ENCODE assay signal across 27 cellular contexts in genomic region chr1:216290074-216290473, GRCh38.
"Had no signal": no experiment of that assay in that cellular context is flagged by ENCODE, and none has a peak within 500 bp of the region (broad histone marks: within the 10 kb centered on the region; RNA-seq: fewer than 3 reads in every experiment).

No MANE protein-coding gene starts in this region.

- ATAC-seq: stimulated activated effector memory CD8-positive, alpha-beta T cell treated with anti-CD3 and anti-CD28 coated beads, Interleukin-12 subunit alpha, Interleukin-12 subunit beta, amount 100 ng/mL, for 72 hours; stimulated activated memory B cell treated with anti-CD40 and anti-IgM and Interleukin-4, amounts not matched to agents 10 μg/mL and 1 μg/mL and 100 μg/mL, for 72 hours; stimulated activated naive B cell treated with anti-CD40 and anti-IgM and Interleukin-4, amounts not matched to agents 10 μg/mL and 1 μg/mL and 100 μg/mL, for 72 hours; stimulated activated naive CD8-positive, alpha-beta T cell treated with anti-CD3 and anti-CD28 coated beads, Interleukin-15, amount 100 ng/mL, for 72 hours; stimulated activated naive CD8-positive, alpha-beta T cell treated with anti-CD3 and anti-CD28 coated beads, Interleukin-15, Interleukin-2, amounts not matched to agents 100 U/mL and 50 U/mL, for 24 hours; upper lobe of right lung had no signal

- H3K27me3 ChIP-seq: stomach, suprapubic skin, testis, thyroid gland, tibial artery, tibial nerve, transverse colon, upper lobe of left lung, upper lobe of right lung, uterus, vagina had no signal

- FAIRE-seq: urothelium cell line had no signal

- H3K27ac ChIP-seq: stomach, suprapubic skin, testis, thoracic aorta, thyroid gland, tibial artery, tibial nerve, transverse colon, upper lobe of left lung, upper lobe of right lung, uterus, vagina had no signal

- H3K4me1 ChIP-seq: stomach, suprapubic skin, testis, thyroid gland, tibial artery, tibial nerve, transverse colon, upper lobe of left lung, upper lobe of right lung, uterus, vagina had no signal

- H3K9me3 ChIP-seq: suprapubic skin, testis, thoracic aorta, thyroid gland, transverse colon, upper lobe of right lung, uterus, vagina had no signal

- DNase-seq: stimulated activated CD4-positive, alpha-beta T cell treated with anti-CD3 and anti-CD28 coated beads, Interleukin-2, amount 100 ng/mL, for 48 hours; stimulated activated CD4-positive, alpha-beta T cell treated with anti-CD3 and anti-CD28 coated beads, Interleukin-4, amount 100 ng/mL, for 1 hour; stimulated activated CD4-positive, alpha-beta T cell treated with anti-CD3 and anti-CD28 coated beads, Interleukin-4, amount 100 ng/mL, for 24 hours; stimulated activated CD4-positive, alpha-beta T cell treated with anti-CD3 and anti-CD28 coated beads, Interleukin-4, amount 100 ng/mL, for 4 hours; stimulated activated CD8-positive, alpha-beta memory T cell treated with anti-CD3 and anti-CD28 coated beads, Interleukin-4, amount 100 ng/mL, for 48 hours; stimulated activated naive B cell treated with anti-CD40 and anti-IgM and Interleukin-4, amounts not matched to agents 10 μg/mL and 1 μg/mL and 100 μg/mL, for 72 hours; stimulated activated naive CD4-positive, alpha-beta T cell; stimulated activated naive CD4-positive, alpha-beta T cell treated with Interleukin-2 at 50 U/mL for 16 hours; stimulated activated naive CD8-positive, alpha-beta T cell treated with anti-CD3 and anti-CD28 coated beads, Interleukin-15, amount 100 ng/mL, for 72 hours; stimulated activated naive CD8-positive, alpha-beta T cell treated with anti-CD3 and anti-CD28 coated beads, Interleukin-15, Interleukin-2, amounts not matched to agents 100 U/mL and 50 U/mL, for 24 hours; stomach; substantia nigra; testis; thyroid gland; tibial artery; transverse colon; trophoblast cell; upper lobe of left lung; upper lobe of right lung; uterus had no signal

- H3K4me3 ChIP-seq: stomach, suprapubic skin, testis, thoracic aorta, thyroid gland, tibial artery, tibial nerve, transverse colon, upper lobe of left lung, upper lobe of right lung, uterus, vagina had no signal

- H3K36me3 ChIP-seq: stomach, suprapubic skin, thoracic aorta, thyroid gland, tibial artery, tibial nerve, transverse colon, upper lobe of left lung, upper lobe of right lung, vagina had no signal
